ENCODE assay signal across 12 cellular contexts in genomic region chr22:17436382-17436951, GRCh38.
DNase-seq lines count a peak whose midpoint lies in the region; ATAC-seq and TF ChIP-seq lines count a peak whose summit lies in the region.
"Had no signal": no experiment of that assay in that cellular context is flagged by ENCODE, and none has a peak within 500 bp of the region (broad histone marks: within the 10 kb centered on the region; RNA-seq: fewer than 3 reads in every experiment).

No MANE protein-coding gene starts in this region.

- H3K9me3 ChIP-seq in SK-N-MC (ENCODE audit: low read depth, low read length): no peaks in the 10 kb centered on the region
- no peaks in the 10 kb centered on the region for H3K9me3 ChIP-seq in iPS-15b (ENCODE audit: control insufficient read depth, insufficient read depth, low read length)
- no peaks in the 10 kb centered on the region for H3K9me3 ChIP-seq in upper lobe of right lung
- H3K9me3 ChIP-seq: prostate gland had no signal

- H3K27me3 ChIP-seq in iPS-15b (ENCODE audit: control insufficient read depth, insufficient read depth, low read length) (no peaks in the 10 kb centered on the region), upper lobe of right lung (no peaks in the 10 kb centered on the region)

- intact Hi-C loops in upper lobe of right lung (cut with DNase I): no loop called here

- no peak for TF ChIP-seq CTCF in upper lobe of right lung (IDR thresholded peaks at IDR 0.05)
- TF ChIP-seq CTCF in RWPE1 (conservative IDR thresholded peaks at IDR 0.05; ENCODE audit: low read depth): no peak

- H3K27ac ChIP-seq in SK-N-MC (peak overlapping the region; percentile 88), upper lobe of right lung (no peak overlapping the region), RWPE1 (no peak overlapping the region)
- H3K27ac ChIP-seq: prostate gland had no signal

- H3K27me3 Mint-ChIP-seq in activated T-cell treated with anti-CD3 and anti-CD28 coated beads, Interleukin-2, amount 50 U/mL, for 24 hours: peaks cover 24% of the 10 kb centered on the region

- H3K36me3 ChIP-seq in SK-N-MC (ENCODE audit: insufficient read depth, low read length): no peaks in the 10 kb centered on the region
- no peaks in the 10 kb centered on the region for H3K36me3 ChIP-seq in iPS-15b (ENCODE audit: control insufficient read depth, insufficient read depth, low read length)
- no peaks in the 10 kb centered on the region for H3K36me3 ChIP-seq in upper lobe of right lung
- H3K36me3 ChIP-seq: prostate gland had no signal

- no peak for DNase-seq in activated T-cell treated with anti-CD3 and anti-CD28 coated beads, Interleukin-2, amount 50 U/mL, for 24 hours
- no peak for DNase-seq in activated T-cell treated with anti-CD3 and anti-CD28 coated beads, Interleukin-2, amount 50 U/mL, for 1 hour
- DNase-seq in SK-N-MC (ENCODE audit: low read depth, low spot score): no peak
- DNase-seq in upper lobe of right lung: no peak
- no peak for DNase-seq in RWPE1 (ENCODE audit: low spot score)
- no peak for DNase-seq in foreskin melanocyte
- DNase-seq: amniotic stem cell, HFFc6 had no signal

- POLR2A ChIA-PET in RWPE1 (lab: Yijun Ruan, JAX; ENCODE audit: low non-redundant PET): no interaction called here

- CTCF ChIA-PET in RWPE1 (lab: Yijun Ruan, JAX): interaction anchor here (1.3 kb wide), 1 partner anchor 264 kb away, joined by 5 read pairs; no protein-coding TSS in a partner anchor

- H3K9me3 Mint-ChIP-seq in activated T-cell treated with anti-CD3 and anti-CD28 coated beads, Interleukin-2, amount 50 U/mL, for 24 hours: no peaks in the 10 kb centered on the region
- H3K9me3 Mint-ChIP-seq: HFFc6 had no signal

- H3K4me3 ChIP-seq in SK-N-MC (peak overlapping the region; percentile 61), iPS-15b (ENCODE audit: low read depth, low read length) (peak overlapping the region; percentile 15), upper lobe of right lung (no peak overlapping the region)
- H3K4me3 ChIP-seq: prostate gland had no signal

- H3K4me1 ChIP-seq in iPS-15b (ENCODE audit: control insufficient read depth, insufficient read depth, low read length) (peaks cover 39% of the 10 kb centered on the region), upper lobe of right lung (peaks cover 8% of the 10 kb centered on the region)
- H3K4me1 ChIP-seq: prostate gland had no signal

- peaks cover 1% of the 10 kb centered on the region for H3K4me1 Mint-ChIP-seq in activated T-cell treated with anti-CD3 and anti-CD28 coated beads, Interleukin-2, amount 50 U/mL, for 24 hours (ENCODE audit: low read depth)

- ATAC-seq in upper lobe of right lung: peak; percentile 87
- ATAC-seq in GM21360 (IDR thresholded peaks at IDR 0.05; ENCODE audit: unreplicated experiment): no peak
- ATAC-seq: Panc1 had no signal

- H3K4me3 Mint-ChIP-seq in activated T-cell treated with anti-CD3 and anti-CD28 coated beads, Interleukin-2, amount 50 U/mL, for 24 hours: no peak overlapping the region
- H3K4me3 Mint-ChIP-seq: HFFc6 had no signal

- H3K9ac ChIP-seq in SK-N-MC (ENCODE audit: insufficient read length) (peak overlapping the region; percentile 30), iPS-15b (ENCODE audit: low read depth, low read length) (no peak overlapping the region)

- H3K27ac Mint-ChIP-seq in activated T-cell treated with anti-CD3 and anti-CD28 coated beads, Interleukin-2, amount 50 U/mL, for 24 hours: peak overlapping the region; percentile 12
- H3K27ac Mint-ChIP-seq: HFFc6 had no signal

- no peaks in the 10 kb centered on the region for H3K36me3 Mint-ChIP-seq in activated T-cell treated with anti-CD3 and anti-CD28 coated beads, Interleukin-2, amount 50 U/mL, for 24 hours (ENCODE audit: low read depth)
